20 cellular contexts compared by ENCODE assay signal in the genomic region with DNA sequence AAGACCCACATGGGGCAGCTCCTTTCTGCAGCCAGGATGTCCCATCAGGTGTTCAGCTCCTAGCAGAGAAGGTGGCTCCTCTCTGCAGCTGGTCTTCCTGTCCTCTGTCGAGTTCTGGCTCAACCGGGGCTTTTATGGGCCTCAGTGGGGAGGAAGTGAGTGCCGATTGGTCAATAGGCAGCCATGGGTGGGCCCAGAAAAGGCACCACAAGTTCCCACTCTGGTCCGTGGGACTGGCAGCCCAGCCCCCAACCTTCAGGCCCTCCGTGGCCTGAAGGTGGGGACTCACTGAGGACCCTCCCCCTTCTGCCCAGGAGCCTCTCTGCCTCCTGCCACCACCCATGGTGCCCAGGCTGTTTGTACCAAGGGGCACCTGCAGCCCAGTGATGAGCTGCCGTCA.
DNase-seq lines count a peak whose midpoint lies in the region; ATAC-seq and TF ChIP-seq lines count a peak whose summit lies in the region.
"Had no signal": no experiment of that assay in that cellular context is flagged by ENCODE, and none has a peak within 500 bp of the region (broad histone marks: within the 10 kb centered on the region; RNA-seq: fewer than 3 reads in every experiment).

No MANE protein-coding gene starts in this region.

- H3K4me3 Mint-ChIP-seq in stimulated activated naive CD8-positive, alpha-beta T cell treated with anti-CD3 and anti-CD28 coated beads, Interleukin-15, amount 100 ng/mL, for 72 hours = no peak overlapping the region
- H3K4me3 Mint-ChIP-seq: B cell; CD14-positive monocyte; CD4-positive, alpha-beta memory T cell; CD4-positive, CD25-positive, alpha-beta regulatory T cell; CD8-positive, alpha-beta memory T cell had no signal

- H2AK5ac ChIP-seq in neuronal stem cell (ENCODE audit: low read depth, low read length) = no peak overlapping the region

- TF ChIP-seq CTCF in esophagus muscularis mucosa (IDR thresholded peaks at IDR 0.05) = no peak
- TF ChIP-seq CTCF in smooth muscle cell (IDR thresholded peaks at IDR 0.05; ENCODE audit: borderline replicate concordance, insufficient read depth, poor library complexity, severe bottlenecking) = no peak
- no peak for TF ChIP-seq CTCF in sigmoid colon (IDR thresholded peaks at IDR 0.05)

- no peaks in the 10 kb centered on the region for H3K36me3 ChIP-seq in esophagus muscularis mucosa
- no peaks in the 10 kb centered on the region for H3K36me3 ChIP-seq in neuronal stem cell (replicated peaks in 1 of 2; ENCODE audit: control insufficient read depth in 2 of 2, insufficient read depth in 2 of 2, low read length in 2 of 2)
- no peaks in the 10 kb centered on the region for H3K36me3 ChIP-seq in smooth muscle cell (ENCODE audit: low read depth)
- no peaks in the 10 kb centered on the region for H3K36me3 ChIP-seq in sigmoid colon

- H4K91ac ChIP-seq in neuronal stem cell (ENCODE audit: low read depth, low read length, poor library complexity) = no peak overlapping the region

- peaks cover 13% of the 10 kb centered on the region for H3K27me3 Mint-ChIP-seq in stimulated activated naive CD8-positive, alpha-beta T cell treated with anti-CD3 and anti-CD28 coated beads, Interleukin-15, amount 100 ng/mL, for 72 hours
- H3K27me3 Mint-ChIP-seq: B cell; CD4-positive, alpha-beta memory T cell; CD4-positive, CD25-positive, alpha-beta regulatory T cell; CD8-positive, alpha-beta memory T cell had no signal

- H3K4me1 ChIP-seq in esophagus muscularis mucosa (peaks cover 0 to 8% (median 0%) of the 10 kb centered on the region in 4 donors), neuronal stem cell (ENCODE audit: control insufficient read depth in 2 of 2, insufficient read depth in 1 of 2, low read depth in 1 of 2, low read length in 2 of 2) (peaks cover 0 to 3% of the 10 kb centered on the region in 2 donors), smooth muscle cell (ENCODE audit: low read depth) (no peaks in the 10 kb centered on the region), sigmoid colon (peaks cover 0 to 4% (median 0%) of the 10 kb centered on the region in 4 donors)
- H3K4me1 ChIP-seq: A549 had no signal

- intact Hi-C loops in esophagus muscularis mucosa (cut with DNase I) = no loop called here
- intact Hi-C loops in sigmoid colon (cut with DNase I) = no loop called here

- H4K20me1 ChIP-seq in smooth muscle cell (ENCODE audit: low read depth) = no peaks in the 10 kb centered on the region

- H3K27ac Mint-ChIP-seq in stimulated activated naive CD8-positive, alpha-beta T cell treated with anti-CD3 and anti-CD28 coated beads, Interleukin-15, amount 100 ng/mL, for 72 hours = no peak overlapping the region
- H3K27ac Mint-ChIP-seq: B cell; CD4-positive, alpha-beta memory T cell; CD4-positive, CD25-positive, alpha-beta regulatory T cell had no signal

- H3K4me2 ChIP-seq in neuronal stem cell (ENCODE audit: insufficient read depth, low read length, poor library complexity, severe bottlenecking) (no peak overlapping the region), smooth muscle cell (no peak overlapping the region)
- H3K4me2 ChIP-seq: A549 had no signal

- no peak overlapping the region for H3K23ac ChIP-seq in neuronal stem cell (ENCODE audit: low read depth, low read length, poor library complexity)

- H3K18ac ChIP-seq in neuronal stem cell (ENCODE audit: low read length) = peak overlapping the region; percentile 11

- TF ChIP-seq EP300 in esophagus muscularis mucosa (IDR thresholded peaks at IDR 0.05) (no peak), sigmoid colon (IDR thresholded peaks at IDR 0.05) (no peak)

- H3K9me3 Mint-ChIP-seq in stimulated activated naive CD8-positive, alpha-beta T cell treated with anti-CD3 and anti-CD28 coated beads, Interleukin-15, amount 100 ng/mL, for 72 hours = no peaks in the 10 kb centered on the region
- H3K9me3 Mint-ChIP-seq: CD4-positive, alpha-beta memory T cell; CD8-positive, alpha-beta memory T cell had no signal

- no peak overlapping the region for H2BK120ac ChIP-seq in neuronal stem cell (ENCODE audit: low read depth, low read length)

- no peaks in the 10 kb centered on the region for H3K4me1 Mint-ChIP-seq in stimulated activated naive CD8-positive, alpha-beta T cell treated with anti-CD3 and anti-CD28 coated beads, Interleukin-15, amount 100 ng/mL, for 72 hours
- H3K4me1 Mint-ChIP-seq: B cell; CD14-positive monocyte; CD4-positive, alpha-beta memory T cell; CD8-positive, alpha-beta memory T cell had no signal

- H3K4me3 ChIP-seq in esophagus muscularis mucosa = no peak overlapping the region
- H3K4me3 ChIP-seq in neuronal stem cell (ENCODE audit: low read length in 2 of 2) = no peak overlapping the region
- H3K4me3 ChIP-seq in smooth muscle cell = no peak overlapping the region
- H3K4me3 ChIP-seq in sigmoid colon = no peak overlapping the region
- H3K4me3 ChIP-seq: A549 had no signal

- peak; percentile 28 for ATAC-seq in stimulated activated naive CD8-positive, alpha-beta T cell treated with anti-CD3 and anti-CD28 coated beads, Interleukin-15, amount 100 ng/mL, for 72 hours
- no peak for ATAC-seq in stimulated activated naive CD8-positive, alpha-beta T cell treated with anti-CD3 and anti-CD28 coated beads, Interleukin-15, Interleukin-2, amounts not matched to agents 100 U/mL and 50 U/mL, for 24 hours
- ATAC-seq: A549 had no signal

- no peak overlapping the region for H3K9ac ChIP-seq in neuronal stem cell (ENCODE audit: low read depth, low read length, poor library complexity)
- no peak overlapping the region for H3K9ac ChIP-seq in smooth muscle cell (ENCODE audit: low read depth)

- H3K27me3 ChIP-seq in esophagus muscularis mucosa (no peaks in the 10 kb centered on the region), neuronal stem cell (ENCODE audit: control insufficient read depth in 3 of 3, insufficient read depth in 3 of 3, low read depth in 1 of 3, low read length in 3 of 3) (no peaks in the 10 kb centered on the region), smooth muscle cell (ENCODE audit: low read depth) (no peaks in the 10 kb centered on the region), sigmoid colon (no peaks in the 10 kb centered on the region)

- peak overlapping the region; percentile 47 for H3K14ac ChIP-seq in neuronal stem cell (ENCODE audit: low read length)

- H3K27ac ChIP-seq in esophagus muscularis mucosa (replicated peaks in 1 of 4) (no peak overlapping the region), neuronal stem cell (replicated peaks; ENCODE audit: low read length) (no peak overlapping the region), smooth muscle cell (ENCODE audit: low read depth) (no peak overlapping the region), sigmoid colon (no peak overlapping the region)
- H3K27ac ChIP-seq: 22Rv1, A549 had no signal

- H3K79me1 ChIP-seq in neuronal stem cell (ENCODE audit: low read depth, low read length) = no peaks in the 10 kb centered on the region

- H3K4ac ChIP-seq in neuronal stem cell (ENCODE audit: low read length) = no peak overlapping the region

- H3K9me3 ChIP-seq in esophagus muscularis mucosa (no peaks in the 10 kb centered on the region), neuronal stem cell (replicated peaks in 1 of 2; ENCODE audit: control insufficient read depth in 2 of 2, insufficient read depth in 1 of 2, low read depth in 1 of 2, low read length in 2 of 2) (no peaks in the 10 kb centered on the region), smooth muscle cell (replicated peaks; ENCODE audit: low read depth) (no peaks in the 10 kb centered on the region), sigmoid colon (no peaks in the 10 kb centered on the region)
- H3K9me3 ChIP-seq: A549 had no signal

- H3F3A ChIP-seq in smooth muscle cell (ENCODE audit: low read depth) = no peaks in the 10 kb centered on the region

- H4K8ac ChIP-seq in neuronal stem cell (ENCODE audit: low read depth, low read length) = no peak overlapping the region

- no peak for TF ChIP-seq POLR2A in esophagus muscularis mucosa (IDR thresholded peaks at IDR 0.05; ENCODE audit: low read depth)
- TF ChIP-seq POLR2A in sigmoid colon (IDR thresholded peaks at IDR 0.05) = no peak

- H2AFZ ChIP-seq in neuronal stem cell (ENCODE audit: low read length) (no peak overlapping the region), smooth muscle cell (ENCODE audit: low read depth) (no peak overlapping the region)

- H2BK5ac ChIP-seq in neuronal stem cell (ENCODE audit: low read length) = no peak overlapping the region

- no peak overlapping the region for H2BK15ac ChIP-seq in neuronal stem cell (ENCODE audit: low read length)

- H3K79me2 ChIP-seq in smooth muscle cell (ENCODE audit: low read depth) = no peaks in the 10 kb centered on the region

- H2BK12ac ChIP-seq in neuronal stem cell (ENCODE audit: low read length) = no peak overlapping the region

- no peak for DNase-seq in stimulated activated naive CD8-positive, alpha-beta T cell treated with anti-CD3 and anti-CD28 coated beads, Interleukin-15, amount 100 ng/mL, for 72 hours
- DNase-seq in stimulated activated naive CD8-positive, alpha-beta T cell treated with anti-CD3 and anti-CD28 coated beads, Interleukin-15, Interleukin-2, amounts not matched to agents 100 U/mL and 50 U/mL, for 24 hours = no peak
- DNase-seq in esophagus muscularis mucosa (ENCODE audit: extremely low spot score) = peak; percentile 42
- DNase-seq in neuronal stem cell (ENCODE audit: low spot score) = no peak
- DNase-seq in smooth muscle cell (lab: John Stamatoyannopoulos, UW; ENCODE audit: unreplicated experiment) = no peak
- DNase-seq in sigmoid colon = no peak
- DNase-seq: AML-193; C1 segment of cervical spinal cord; CD4-positive, alpha-beta memory T cell; CD4-positive, CD25-positive, alpha-beta regulatory T cell; CD8-positive, alpha-beta memory T cell; COR-L47; DMS 273 treated with DMSO at 0.1 percent for 48 hours; DMS153; DMS79 treated with DMSO at 0.1 percent for 48 hours; GF-D8 had no signal

- 71% methylated on average over 3 of the region's 6 CpGs for WGBS in esophagus muscularis mucosa
- no CpG with 5 or more reads among the region's 6 CpGs for WGBS in neuronal stem cell (ENCODE audit: extremely low coverage in 2 of 2, insufficient read length in 2 of 2, insufficient replicate concordance in 1 of 2), 2 donors
- 92% methylated on average over 6 of the region's 6 CpGs for WGBS in smooth muscle cell (ENCODE audit: low lambda C conversion rate)
- WGBS in sigmoid colon, 2 donors = 82 to 83% methylated on average over 6 of the region's 6 CpGs
